1 cellular context compared by ENCODE assay signal in genomic region chr9:137067860-137068538, GRCh38.
TF ChIP-seq lines count a peak whose summit lies in the region.

No MANE protein-coding gene starts in this region.

TF ChIP-seq in HepG2, 621 proteins besides CTCF, POLR2A, EP300 and RAD21 (continued from another document and continues in another):
- peak; percentile 14; the same call in 1 of the 2 replicates for TF ChIP-seq ZBTB33 (CRISPR knock-in tag; IDR thresholded peaks at IDR 0.05)
- no peak for TF ChIP-seq PHF20 (CRISPR knock-in tag; IDR thresholded peaks at IDR 0.05)
- no peak for TF ChIP-seq STAT5B (CRISPR knock-in tag; IDR thresholded peaks at IDR 0.05)
- peak; percentile 48; the same call in 1 of the 2 replicates for TF ChIP-seq CHD4 (IDR thresholded peaks at IDR 0.05; ENCODE audit: borderline replicate concordance, low read length)
- no peak for TF ChIP-seq MAFF (IDR thresholded peaks at IDR 0.05; ENCODE audit: low read depth, low read length)
- TF ChIP-seq HMGXB3 (CRISPR knock-in tag; IDR thresholded peaks at IDR 0.05; ENCODE audit: borderline replicate concordance): no peak
- no peak for TF ChIP-seq ARNT2 (CRISPR knock-in tag; IDR thresholded peaks at IDR 0.05; ENCODE audit: low read depth)
- no peak for TF ChIP-seq AHR (CRISPR knock-in tag; IDR thresholded peaks at IDR 0.05)
- TF ChIP-seq ARID4A (CRISPR knock-in tag; IDR thresholded peaks at IDR 0.05; ENCODE audit: borderline replicate concordance): peak; percentile 83
- TF ChIP-seq ZNF614 (CRISPR knock-in tag; IDR thresholded peaks at IDR 0.05; ENCODE audit: borderline replicate concordance): no peak
- no peak for TF ChIP-seq ATF1 (CRISPR knock-in tag; IDR thresholded peaks at IDR 0.05)
- TF ChIP-seq ZNF567 (CRISPR knock-in tag; IDR thresholded peaks at IDR 0.05; ENCODE audit: borderline replicate concordance): no peak
- TF ChIP-seq ZNF143 (CRISPR knock-in tag; IDR thresholded peaks at IDR 0.05): no peak
- TF ChIP-seq SNRNP70 (IDR thresholded peaks at IDR 0.05; ENCODE audit: low read depth, low read length): no peak
- no peak for TF ChIP-seq SRY (CRISPR knock-in tag; IDR thresholded peaks at IDR 0.05)
- 0 out of 2 replicates have a peak, but pooled peaks have one; percentile 32 for TF ChIP-seq SP5 (CRISPR knock-in tag; IDR thresholded peaks at IDR 0.05; ENCODE audit: borderline replicate concordance, low read depth)
- TF ChIP-seq ADNP (CRISPR knock-in tag; IDR thresholded peaks at IDR 0.05): no peak
- TF ChIP-seq ZNF34 (CRISPR knock-in tag; IDR thresholded peaks at IDR 0.05; ENCODE audit: borderline replicate concordance): no peak
- no peak for TF ChIP-seq ZKSCAN5 (CRISPR knock-in tag; IDR thresholded peaks at IDR 0.05)
- TF ChIP-seq HDAC1 (CRISPR knock-in tag; IDR thresholded peaks at IDR 0.05): peak; percentile 89
- TF ChIP-seq GATAD1 (CRISPR knock-in tag; IDR thresholded peaks at IDR 0.05): peak; percentile 39; the same call in 1 of the 2 replicates
- peak; percentile 75; the same call in 1 of the 2 replicates for TF ChIP-seq ZBED4 (CRISPR knock-in tag; IDR thresholded peaks at IDR 0.05; ENCODE audit: borderline replicate concordance)
- TF ChIP-seq ZBTB10 (CRISPR knock-in tag; IDR thresholded peaks at IDR 0.05; ENCODE audit: borderline replicate concordance): no peak
- peak; percentile 83 for TF ChIP-seq PATZ1 (CRISPR knock-in tag; IDR thresholded peaks at IDR 0.05)
- no peak for TF ChIP-seq ZNF577 (CRISPR knock-in tag; IDR thresholded peaks at IDR 0.05; ENCODE audit: borderline replicate concordance, low read depth)
- no peak for TF ChIP-seq ZNF879 (CRISPR knock-in tag; IDR thresholded peaks at IDR 0.05)
- no peak for TF ChIP-seq ZFP1 (CRISPR knock-in tag; IDR thresholded peaks at IDR 0.05)
- TF ChIP-seq RARA (CRISPR knock-in tag; IDR thresholded peaks at IDR 0.05): no peak
- TF ChIP-seq TERF1 (CRISPR knock-in tag; IDR thresholded peaks at IDR 0.05): no peak
- TF ChIP-seq TFDP1 (CRISPR knock-in tag; IDR thresholded peaks at IDR 0.05; ENCODE audit: borderline replicate concordance): no peak; the same call in 1 of the 2 replicates
- no peak for TF ChIP-seq ATF4 (CRISPR knock-in tag; IDR thresholded peaks at IDR 0.05)
- TF ChIP-seq RAD51 (IDR thresholded peaks at IDR 0.05; ENCODE audit: borderline replicate concordance): no peak
- TF ChIP-seq SALL2 (CRISPR knock-in tag; IDR thresholded peaks at IDR 0.05): peak; percentile 31; the same call in 1 of the 2 replicates
